Comparison of ENCODE assay signal across 8 cellular contexts in the genomic region with DNA sequence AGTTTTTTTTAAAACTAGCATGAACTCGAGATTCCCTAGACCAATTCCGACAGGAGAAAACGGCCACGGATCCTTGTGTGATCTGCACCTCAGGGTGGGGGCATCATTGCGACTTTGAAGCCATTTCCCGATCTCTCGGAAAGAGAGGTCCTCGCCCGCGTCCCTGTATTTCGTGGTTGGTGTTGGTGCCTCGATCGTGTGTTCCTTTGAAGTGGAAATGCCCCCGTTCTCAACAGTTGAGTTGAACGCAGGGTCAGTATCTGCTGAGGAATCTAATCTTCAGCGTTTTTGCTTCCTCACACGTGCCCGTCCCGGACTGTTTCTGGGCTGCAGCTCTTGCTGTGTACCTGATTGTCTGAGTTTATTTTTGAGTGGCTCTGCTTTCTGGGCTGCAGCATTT. TPM values are rescaled to one million over a fixed set of nuclear protein-coding genes. Genes with fewer than 3 reads are reported as not detected.
DNase-seq lines count a peak whose midpoint lies in the region; ATAC-seq and TF ChIP-seq lines count a peak whose summit lies in the region.

No MANE protein-coding gene starts in this region.

- H3K27ac Mint-ChIP-seq in activated CD8-positive, alpha-beta memory T cell treated with anti-CD3 and anti-CD28 coated beads, Interleukin-2, amount 10 ng/mL, durations not matched to agents 7 days and 5 days = peak overlapping the region; percentile 72
- peak overlapping the region; percentile 88 for H3K27ac Mint-ChIP-seq in stimulated activated naive B cell treated with anti-CD40 and anti-IgM and Interleukin-4, amounts not matched to agents 10 μg/mL and 1 μg/mL and 100 μg/mL, for 72 hours

- CTCF ChIA-PET in AG04450 (lab: Charles Lee) = no interaction called here
- CTCF ChIA-PET in HEK293 (lab: Yijun Ruan, JAX) = interaction anchor here (0.7 kb wide), 1 partner anchor 92 kb away, joined by 3 read pairs; no protein-coding TSS in a partner anchor
- CTCF ChIA-PET in activated CD8-positive, alpha-beta memory T cell treated with anti-CD3 and anti-CD28 coated beads, Interleukin-2, amount 10 ng/mL, durations not matched to agents 7 days and 5 days (lab: Charles Lee) = interaction anchor here (3.0 kb wide), 1 partner anchor 93 kb away, joined by 9 read pairs; the partner anchor contains the start of gene MAPK8IP3

- no peaks in the 10 kb centered on the region for H3K9me3 Mint-ChIP-seq in activated CD8-positive, alpha-beta memory T cell treated with anti-CD3 and anti-CD28 coated beads, Interleukin-2, amount 10 ng/mL, durations not matched to agents 7 days and 5 days (ENCODE audit: low read depth)
- no peaks in the 10 kb centered on the region for H3K9me3 Mint-ChIP-seq in stimulated activated naive B cell treated with anti-CD40 and anti-IgM and Interleukin-4, amounts not matched to agents 10 μg/mL and 1 μg/mL and 100 μg/mL, for 72 hours

- H3K9me3 ChIP-seq in AG04450 (ENCODE audit: control insufficient read depth, insufficient read depth, low read length) = no peaks in the 10 kb centered on the region; the same call in 1 of the 2 replicates
- H3K9me3 ChIP-seq in HEK293 (ENCODE audit: control insufficient read depth, insufficient read depth, low read depth, low read length) = no peaks in the 10 kb centered on the region

- peaks cover 5% of the 10 kb centered on the region; the same call in 1 of the 2 replicates for H3K4me1 ChIP-seq in HEK293 (ENCODE audit: control insufficient read depth, insufficient read depth, low read length)

- no peaks in the 10 kb centered on the region for H3K27me3 ChIP-seq in AG04450 (ENCODE audit: control insufficient read depth, insufficient read depth, low read length)

- H3K27ac ChIP-seq in AG04450 (ENCODE audit: low read depth, low read length) (peak overlapping the region; percentile 11), HEK293 (ENCODE audit: extremely low read depth, low read depth, low read length) (no peak overlapping the region; the same call in 1 of the 2 replicates)

- peaks cover 21% of the 10 kb centered on the region for H3K36me3 Mint-ChIP-seq in activated CD8-positive, alpha-beta memory T cell treated with anti-CD3 and anti-CD28 coated beads, Interleukin-2, amount 10 ng/mL, durations not matched to agents 7 days and 5 days
- H3K36me3 Mint-ChIP-seq in stimulated activated naive B cell treated with anti-CD40 and anti-IgM and Interleukin-4, amounts not matched to agents 10 μg/mL and 1 μg/mL and 100 μg/mL, for 72 hours = peaks cover 12 to 19% of the 10 kb centered on the region in 2 donors

- POLR2A ChIA-PET in AG04450 (lab: Yijun Ruan, JAX) (no interaction called here), HEK293 (lab: Yijun Ruan, JAX) (interaction anchor here (0.6 kb wide), 1 partner anchor 93 kb away, joined by 3 read pairs; the partner anchor contains the start of gene MAPK8IP3)

- no peak for ATAC-seq in activated CD8-positive, alpha-beta memory T cell treated with anti-CD3 and anti-CD28 coated beads, Interleukin-2, amount 10 ng/mL, durations not matched to agents 7 days and 5 days
- no peak for ATAC-seq in stimulated activated naive B cell treated with anti-CD40 and anti-IgM and Interleukin-4, amounts not matched to agents 10 μg/mL and 1 μg/mL and 100 μg/mL, for 72 hours (replicated peaks)
- ATAC-seq in GM21723 (IDR thresholded peaks at IDR 0.05; ENCODE audit: unreplicated experiment) = no peak
- no peak for ATAC-seq in HG02610 (IDR thresholded peaks at IDR 0.05; ENCODE audit: unreplicated experiment)

- TF ChIP-seq CTCF in AG04450 (IDR thresholded peaks at IDR 0.05; ENCODE audit: low read depth, low read length) (no peak), HEK293 (tag by site-specific recombination; IDR thresholded peaks at IDR 0.05) (no peak)

- peaks cover 10 to 26% of the 10 kb centered on the region in 2 experiments; a peak in 2 of 3 replicates for H3K36me3 ChIP-seq in HEK293 (ENCODE audit: control insufficient read depth in 2 of 2, insufficient read depth in 1 of 2, low read length in 2 of 2)

- no peaks in the 10 kb centered on the region for H3K27me3 Mint-ChIP-seq in activated CD8-positive, alpha-beta memory T cell treated with anti-CD3 and anti-CD28 coated beads, Interleukin-2, amount 10 ng/mL, durations not matched to agents 7 days and 5 days
- no peaks in the 10 kb centered on the region for H3K27me3 Mint-ChIP-seq in stimulated activated naive B cell treated with anti-CD40 and anti-IgM and Interleukin-4, amounts not matched to agents 10 μg/mL and 1 μg/mL and 100 μg/mL, for 72 hours

- peak overlapping the region; percentile 85 for H3K4me3 ChIP-seq in AG04450 (ENCODE audit: low read depth, low read length)
- H3K4me3 ChIP-seq in HEK293 (ENCODE audit: low read depth, low read length) = peak overlapping the region; percentile 64
- peak overlapping the region; percentile 78 for H3K4me3 ChIP-seq in iPS-11a (ENCODE audit: low read depth, low read length)

- DNase-seq in AG04450 (ENCODE audit: low read depth, low spot score) = no peak
- DNase-seq in activated CD8-positive, alpha-beta memory T cell treated with anti-CD3 and anti-CD28 coated beads, Interleukin-2, amount 10 ng/mL, durations not matched to agents 7 days and 5 days = peak; percentile 46
- DNase-seq in stimulated activated naive B cell treated with anti-CD40 and anti-IgM and Interleukin-4, amounts not matched to agents 10 μg/mL and 1 μg/mL and 100 μg/mL, for 72 hours = no peak
- DNase-seq in kidney glomerular epithelial cell (lab: John Stamatoyannopoulos, UW) = no peak

- H3K4me1 Mint-ChIP-seq in activated CD8-positive, alpha-beta memory T cell treated with anti-CD3 and anti-CD28 coated beads, Interleukin-2, amount 10 ng/mL, durations not matched to agents 7 days and 5 days = peaks cover 40% of the 10 kb centered on the region
- H3K4me1 Mint-ChIP-seq in stimulated activated naive B cell treated with anti-CD40 and anti-IgM and Interleukin-4, amounts not matched to agents 10 μg/mL and 1 μg/mL and 100 μg/mL, for 72 hours = peaks cover 25 to 51% of the 10 kb centered on the region in 2 donors

- H3K4me3 Mint-ChIP-seq in activated CD8-positive, alpha-beta memory T cell treated with anti-CD3 and anti-CD28 coated beads, Interleukin-2, amount 10 ng/mL, durations not matched to agents 7 days and 5 days = peak overlapping the region; percentile 85
- peak overlapping the region; percentile 90 to 94 for H3K4me3 Mint-ChIP-seq in stimulated activated naive B cell treated with anti-CD40 and anti-IgM and Interleukin-4, amounts not matched to agents 10 μg/mL and 1 μg/mL and 100 μg/mL, for 72 hours

TF ChIP-seq in HEK293, 187 proteins besides CTCF, POLR2A, EP300 and RAD21:
- TF ChIP-seq BCL11B (tag by site-specific recombination; IDR thresholded peaks at IDR 0.05; ENCODE audit: low read depth) (no peak), ZNF639 (tag by site-specific recombination; IDR thresholded peaks at IDR 0.05) (no peak), ZBTB11 (tag by site-specific recombination; conservative IDR thresholded peaks at IDR 0.05; ENCODE audit: low read depth) (no peak), SALL2 (tag by site-specific recombination; IDR thresholded peaks at IDR 0.05; ENCODE audit: borderline replicate concordance) (no peak), MZF1 (tag by site-specific recombination; IDR thresholded peaks at IDR 0.05; ENCODE audit: borderline replicate concordance) (no peak), ZNF404 (tag by site-specific recombination; IDR thresholded peaks at IDR 0.05) (no peak), ZNF521 (tag by site-specific recombination; IDR thresholded peaks at IDR 0.05) (no peak)
TF ChIP-seq in HEK293: peak in this region for 0.

RNA-seq across cellular contexts. Expression of gene CRAMP1, which starts 1.1 kb away (rescaled TPM):
- polyA plus RNA-seq in AG04450 (2011; rRNA removed) = 7.8 TPM in 2 replicates
- polyA minus RNA-seq in AG04450 (2011; rRNA and poly(A)+ RNA removed) = 11.8 and 14.8 TPM in 2 replicates
- 10 to 100 TPM; 26.8 to 31.1 TPM for total RNA-seq in activated CD8-positive, alpha-beta memory T cell treated with anti-CD3 and anti-CD28 coated beads, Interleukin-2, amount 10 ng/mL, durations not matched to agents 7 days and 5 days

RNA-seq across cellular contexts. Expression of gene IFT140, which starts 1.4 kb away (rescaled TPM):
- polyA plus RNA-seq in AG04450 (2011; rRNA removed) = 6.4 and 8.3 TPM in 2 replicates
- 18.4 and 21.1 TPM in 2 replicates for polyA minus RNA-seq in AG04450 (2011; rRNA and poly(A)+ RNA removed)
- 1 to 10 TPM; 6.3 to 8.3 TPM for total RNA-seq in activated CD8-positive, alpha-beta memory T cell treated with anti-CD3 and anti-CD28 coated beads, Interleukin-2, amount 10 ng/mL, durations not matched to agents 7 days and 5 days
